In the genomic region with DNA sequence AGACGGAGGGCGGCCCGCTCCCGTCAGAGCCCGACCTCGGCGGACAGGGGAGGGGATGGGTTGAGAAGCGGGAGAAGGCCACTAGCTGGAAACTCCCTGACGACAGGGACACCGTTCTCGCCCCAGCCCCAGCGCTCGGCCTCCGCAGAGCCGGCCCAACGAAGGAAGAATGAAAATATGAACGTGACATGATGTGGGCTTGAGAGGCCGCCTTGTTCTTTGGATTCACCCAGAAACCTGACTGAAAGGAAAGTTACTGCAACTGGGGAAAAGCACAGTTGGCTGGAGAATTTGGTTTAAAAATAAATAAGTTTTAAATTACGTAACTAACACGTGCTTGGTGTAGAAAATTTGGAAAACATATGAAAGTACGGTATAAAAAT, we compare ENCODE assay signal across 9 cellular contexts. TPM values are rescaled to one million over a fixed set of nuclear protein-coding genes. Genes with fewer than 3 reads are reported as not detected.
A peak's percentile ranks its signal among the peaks of the same experiment; 100 is the strongest.
DNase-seq lines count a peak whose midpoint lies in the region; ATAC-seq and TF ChIP-seq lines count a peak whose summit lies in the region.
"Had no signal": no experiment of that assay in that cellular context is flagged by ENCODE, and none has a peak within 500 bp of the region (broad histone marks: within the 10 kb centered on the region; RNA-seq: fewer than 3 reads in every experiment).

No MANE protein-coding gene starts in this region.

- peak overlapping the region; percentile 91 for H3K27ac ChIP-seq in CD8-positive, alpha-beta T cell (ENCODE audit: low read depth, low read length)
- H3K27ac ChIP-seq in right cardiac atrium (ENCODE audit: low read length) = peak overlapping the region; percentile 97

- POLR2A ChIA-PET in CD8-positive, alpha-beta T cell (lab: Charles Lee) = interaction anchor here (0.8 to 1.6 kb wide), 18 partner anchors 10 to 639 kb away, joined by 3 to 9 read pairs (median 4); a partner anchor contains a TSS

- no peak for ATAC-seq in CD8-positive, alpha-beta T cell
- peak; percentile 28 for ATAC-seq in GM19463 (IDR thresholded peaks at IDR 0.05; ENCODE audit: unreplicated experiment)
- ATAC-seq in right cardiac atrium = peak; percentile 56 to 77
- peak; percentile 51 for ATAC-seq in sciatic nerve

- H3K4me1 Mint-ChIP-seq in CD8-positive, alpha-beta T cell (ENCODE audit: low read depth) = peaks cover 16% of the 10 kb centered on the region

- peak overlapping the region; percentile 94 for H3K27ac Mint-ChIP-seq in CD8-positive, alpha-beta T cell

- peak overlapping the region; percentile 92 for H3K4me3 ChIP-seq in CD8-positive, alpha-beta T cell (ENCODE audit: low read depth, low read length)
- H3K4me3 ChIP-seq in adipocyte (ENCODE audit: low read length) (peak overlapping the region; percentile 91), right cardiac atrium (ENCODE audit: low read length) (peak overlapping the region; percentile 78)

- DNase-seq in CD8-positive, alpha-beta T cell = peak in 3 of 7 experiments; percentile 15 to 42 (median 29)
- DNase-seq in MV-4-11 (lab: John Stamatoyannopoulos, UW) (peak; percentile 38), adipocyte (ENCODE audit: low read depth) (peak; percentile 82), right cardiac atrium (peak in 1 of 3 donors; percentile 74), sciatic nerve (ENCODE audit: low spot score) (no peak), globus pallidus (ENCODE audit: low spot score) (no peak), NCI-H2107 (lab: John Stamatoyannopoulos, UW) (no peak)

- peaks cover 19% of the 10 kb centered on the region for H3K27me3 Mint-ChIP-seq in CD8-positive, alpha-beta T cell (ENCODE audit: low read depth)

- no peaks in the 10 kb centered on the region for H3K9me3 ChIP-seq in CD8-positive, alpha-beta T cell (ENCODE audit: low read length)
- H3K9me3 ChIP-seq in adipocyte (ENCODE audit: control insufficient read depth, low read length) (no peaks in the 10 kb centered on the region), right cardiac atrium (ENCODE audit: control insufficient read depth, low read length) (no peaks in the 10 kb centered on the region)

- WGBS in right cardiac atrium = 7% methylated on average over 21 of the region's 21 CpGs

- peak overlapping the region; percentile 95 for H3K9ac ChIP-seq in adipocyte (ENCODE audit: low read length)

- H3K4me3 Mint-ChIP-seq in CD8-positive, alpha-beta T cell = peak overlapping the region; percentile 89

- no peaks in the 10 kb centered on the region for H3K9me3 Mint-ChIP-seq in CD8-positive, alpha-beta T cell

- intact Hi-C loops in CD8-positive, alpha-beta T cell (cut with DNase I, micrococcal nuclease) = loop anchor here (1.0 to 10.0 kb wide), 4 partner anchors 89 to 1097 kb away; a partner anchor contains a TSS
- intact Hi-C loops in right cardiac atrium (cut with DNase I) (no loop called here), sciatic nerve (cut with DNase I) (loop anchor here (5.0 kb wide), 1 partner anchor 643 kb away; no protein-coding TSS in a partner anchor)

- peaks cover 8% of the 10 kb centered on the region for H3K4me1 ChIP-seq in CD8-positive, alpha-beta T cell (ENCODE audit: insufficient read depth, low read length)
- H3K4me1 ChIP-seq in adipocyte (ENCODE audit: control insufficient read depth, insufficient read depth, low read length) (peaks cover 37% of the 10 kb centered on the region), right cardiac atrium (ENCODE audit: control insufficient read depth, insufficient read depth, low read length) (peaks cover 4% of the 10 kb centered on the region)

- H3K27me3 ChIP-seq in CD8-positive, alpha-beta T cell (ENCODE audit: insufficient read depth, low read length) = no peaks in the 10 kb centered on the region
- H3K27me3 ChIP-seq in adipocyte (replicated peaks; ENCODE audit: control insufficient read depth, insufficient read depth, low read length) (peaks cover 18% of the 10 kb centered on the region), right cardiac atrium (ENCODE audit: control insufficient read depth, insufficient read depth) (no peaks in the 10 kb centered on the region)

- CTCF ChIA-PET in CD8-positive, alpha-beta T cell (lab: Charles Lee) = interaction anchor here (0.8 to 0.9 kb wide), 2 partner anchors 9 to 433 kb away, joined by 3 read pairs; no protein-coding TSS in a partner anchor

- TF ChIP-seq CTCF in CD8-positive, alpha-beta T cell (IDR thresholded peaks at IDR 0.05) = no peak

- no peaks in the 10 kb centered on the region for H3K36me3 ChIP-seq in CD8-positive, alpha-beta T cell (ENCODE audit: insufficient read depth, low read length)
- H3K36me3 ChIP-seq in adipocyte (ENCODE audit: control insufficient read depth, insufficient read depth, low read length, severe bottlenecking) = no peaks in the 10 kb centered on the region

- H3K36me3 Mint-ChIP-seq in CD8-positive, alpha-beta T cell = peaks cover 2% of the 10 kb centered on the region

RNA-seq across cellular contexts. Expression of a gene that starts 21.1 kb away (rescaled TPM):
- total RNA-seq in CD8-positive, alpha-beta T cell = under 1 TPM; 0.06 to 0.30 TPM
- total RNA-seq in right cardiac atrium (not detected), sciatic nerve (0.53 TPM)
- 0.02 TPM for polyA plus RNA-seq in right cardiac atrium
- total RNA-seq: subcutaneous adipose tissue had no signal

RNA-seq across cellular contexts. Expression of a gene that starts 40.4 kb away (rescaled TPM):
- total RNA-seq in CD8-positive, alpha-beta T cell = 10 to 100 TPM in 1 of 2 experiments, 1 to 10 TPM in 1; 8.2 to 11.6 TPM
- total RNA-seq in right cardiac atrium (10 to 100 TPM in 2 of 4 donors, 1 to 10 TPM in 2; 8.7 to 12.1 (median 10.7) TPM), sciatic nerve (32.4 TPM)
- polyA plus RNA-seq in right cardiac atrium = 7.8 TPM

Comparison
In these comparisons a context has a peak if more than half of its experiments do, and no peak if none do; other contexts are left out.
1. DNase-seq: peak in MV-4-11 (single experiment) and adipocyte (single experiment); none in sciatic nerve (single experiment), globus pallidus (single experiment) and NCI-H2107 (single experiment).
2. intact Hi-C loops: an anchor here in CD8-positive, alpha-beta T cell (1.0 to 10.0 kb wide) and sciatic nerve (5.0 kb wide); none called in right cardiac atrium.
3. Peak in every context shown above with its lines, with median percentiles within 50 percentile points of each other: H3K4me3 ChIP-seq.